In genomic region chr7:46291601-46292150, GRCh38 we compare ENCODE assay signal across 11 cellular contexts.
DNase-seq lines count a peak whose midpoint lies in the region; ATAC-seq, FAIRE-seq and TF ChIP-seq lines count a peak whose summit lies in the region.
"Had no signal": no experiment of that assay in that cellular context is flagged by ENCODE, and none has a peak within 500 bp of the region (broad histone marks: within the 10 kb centered on the region; RNA-seq: fewer than 3 reads in every experiment).

No MANE protein-coding gene starts in this region.

- H3K4me3 ChIP-seq in bronchial epithelial cell (ENCODE audit: low read depth, low read length): no peak overlapping the region
- H3K4me3 ChIP-seq: lung had no signal

- peaks cover 0 to 4% (median 0%) of the 10 kb centered on the region in 3 donors for H3K36me3 Mint-ChIP-seq in immature natural killer cell

- peaks cover 0 to 6% (median 4%) of the 10 kb centered on the region in 6 donors for H3K9me3 Mint-ChIP-seq in immature natural killer cell

- no peaks in the 10 kb centered on the region for H3K27me3 ChIP-seq in bronchial epithelial cell (ENCODE audit: control insufficient read depth, insufficient read depth, low read length)

- H3K27me3 Mint-ChIP-seq in immature natural killer cell (ENCODE audit: low read depth in 3 of 3): peaks cover 0 to 3% (median 0%) of the 10 kb centered on the region in 3 donors

- H3K4me3 Mint-ChIP-seq in immature natural killer cell: no peak overlapping the region

- TF ChIP-seq CTCF in bronchial epithelial cell (IDR thresholded peaks at IDR 0.05; ENCODE audit: insufficient read depth, low read length, severe bottlenecking): no peak

- peak; percentile 52 for ATAC-seq in HG03103 (IDR thresholded peaks at IDR 0.05; ENCODE audit: low read depth, unreplicated experiment)

- no peaks in the 10 kb centered on the region for H3K36me3 ChIP-seq in bronchial epithelial cell (ENCODE audit: control insufficient read depth, insufficient read depth, low read length)

- no peaks in the 10 kb centered on the region for H3K4me1 Mint-ChIP-seq in immature natural killer cell

- H3K27ac Mint-ChIP-seq in immature natural killer cell: no peak overlapping the region
- H3K27ac Mint-ChIP-seq: activated T-helper 2 cell treated with anti-CD3 and anti-CD28 coated beads, Interferon-gamma antibody, Interleukin-2, Interleukin-4, amounts not matched to agents 10 μg/mL and 5 μg/mL and 100 μg/mL, durations not matched to agents 14 hours and 24 hours and 36 hours had no signal

- FAIRE-seq in GM18507 (lab: Jason Lieb, UNC) (peak; percentile 63), bronchial epithelial cell (lab: Jason Lieb, UNC) (no peak)

- DNase-seq in GM18507 (ENCODE audit: extremely low spot score, insufficient read length, low read depth): no peak
- DNase-seq in bronchial epithelial cell (ENCODE audit: low read depth): peak; percentile 97
- DNase-seq in renal cortical epithelial cell (ENCODE audit: low read depth): peak; percentile 96
- no peak for DNase-seq in NCI-H1930 (lab: John Stamatoyannopoulos, UW)
- no peak for DNase-seq in immature natural killer cell
- DNase-seq in NCI-H2029 (lab: John Stamatoyannopoulos, UW): no peak
- DNase-seq in NK-92 (lab: John Stamatoyannopoulos, UW; ENCODE audit: unreplicated experiment): no peak
- DNase-seq: NCI-H524 treated with DMSO at 0.1 percent for 48 hours had no signal

Comparison
In these comparisons a context has a peak if more than half of its experiments do, and no peak if none do; other contexts are left out.
1. DNase-seq: peak in bronchial epithelial cell (single experiment) and renal cortical epithelial cell (single experiment); none in GM18507 (single experiment), NCI-H1930 (0 of 2), immature natural killer cell (0 of 3), NCI-H2029 (single experiment) and NK-92 (single experiment).